8 cellular contexts compared by ENCODE assay signal in the genomic region with DNA sequence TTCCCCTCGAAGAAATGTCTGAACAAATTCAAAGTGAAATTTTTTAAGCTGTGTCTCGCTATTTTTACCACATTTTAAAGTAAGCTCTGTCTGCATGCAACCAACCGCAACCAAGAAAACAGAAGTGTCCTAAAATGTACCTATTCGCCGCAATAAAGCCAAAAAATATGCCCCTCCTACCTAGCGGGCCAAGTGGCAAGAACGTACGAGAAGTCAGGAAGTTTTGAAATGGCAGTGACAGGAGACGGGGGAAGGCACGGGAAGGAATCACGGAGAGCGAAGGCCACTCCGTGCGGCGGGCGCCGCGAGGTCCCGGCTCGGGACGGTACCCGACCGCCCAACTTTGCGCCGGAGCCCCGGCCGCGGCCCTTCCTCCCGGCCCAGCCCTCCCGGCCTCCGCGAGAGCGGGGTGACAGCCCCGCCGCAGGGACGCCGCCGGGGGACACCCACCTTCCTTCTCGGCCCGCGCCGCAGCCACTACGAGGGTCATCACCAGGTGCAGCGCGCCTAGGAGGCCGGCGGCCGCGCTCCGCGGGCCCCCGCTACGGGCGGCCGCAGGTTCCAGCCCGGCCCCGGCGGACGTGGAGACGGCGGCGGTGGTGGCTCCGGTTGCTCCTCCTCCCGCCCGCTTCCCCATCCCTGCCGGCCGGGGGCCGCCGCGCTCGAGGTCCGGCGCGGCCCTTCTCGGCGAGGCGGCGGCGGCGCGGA. TPM values are rescaled to one million over a fixed set of nuclear protein-coding genes. Genes with fewer than 3 reads are reported as not detected.
DNase-seq lines count a peak whose midpoint lies in the region; ATAC-seq and TF ChIP-seq lines count a peak whose summit lies in the region.

No MANE protein-coding gene starts in this region.

- TF ChIP-seq CTCF in epithelial cell of esophagus (IDR thresholded peaks at IDR 0.05; ENCODE audit: insufficient read depth, low read depth, low read length, missing control alignments) = no peak

- H3K4me3 Mint-ChIP-seq in naive B cell = peak overlapping the region; percentile 85 to 97 (median 92)

- H3K27ac Mint-ChIP-seq in naive B cell = peak overlapping the region; percentile 94 to 99 (median 96)

- H3K9me3 Mint-ChIP-seq in naive B cell = no peaks in the 10 kb centered on the region

- peak overlapping the region; percentile 62 for H3K4me3 ChIP-seq in epithelial cell of esophagus (ENCODE audit: low read length)

- no peaks in the 10 kb centered on the region for H3K27me3 Mint-ChIP-seq in naive B cell

- ATAC-seq in GM18511 (IDR thresholded peaks at IDR 0.05; ENCODE audit: unreplicated experiment) (peak; percentile 36), HG02970 (IDR thresholded peaks at IDR 0.05; ENCODE audit: low FRiP score, unreplicated experiment) (peak; percentile 34), naive B cell (ENCODE audit: low read depth in 2 of 2) (peak; percentile 60 to 61)

- peaks cover 30 to 39% (median 37%) of the 10 kb centered on the region in 3 donors for H3K4me1 Mint-ChIP-seq in naive B cell

- peaks cover 0 to 5% of the 10 kb centered on the region in 2 donors for H3K36me3 Mint-ChIP-seq in naive B cell

- peak; percentile 59 for DNase-seq in 8988T
- DNase-seq in NCI-H526 treated with DMSO at 0.1 percent for 48 hours (lab: John Stamatoyannopoulos, UW) = peak; percentile 65
- peak; percentile 1 to 5 for DNase-seq in activated CD8-positive, alpha-beta memory T cell treated with anti-CD3 and anti-CD28 coated beads for 4 hours (ENCODE audit: low read depth in 2 of 2)
- DNase-seq in epithelial cell of esophagus (ENCODE audit: low read depth) = peak; percentile 42
- DNase-seq in naive B cell = peak; percentile 86
- DNase-seq in stimulated activated naive CD4-positive, alpha-beta T cell (lab: John Stamatoyannopoulos, UW) = peak; percentile 32 to 56 (median 49)

RNA-seq across cellular contexts. Expression of gene TMEM131, which starts 0.6 kb away (rescaled TPM):
- 10 to 100 TPM; 13.4 to 32.9 (median 19.1) TPM for polyA plus RNA-seq in naive B cell (ENCODE audit: low read depth in 6 of 6)

Comparison
In these comparisons a context has a peak if more than half of its experiments do, and no peak if none do; other contexts are left out.
1. Peak in every context shown above with its lines: DNase-seq, ATAC-seq and H3K4me3 ChIP-seq.
2. DNase-seq: peak in every context shown above with its lines; median percentile 86 in naive B cell; 65 in NCI-H526 treated with DMSO at 0.1 percent for 48 hours; 59 in 8988T; 49 in stimulated activated naive CD4-positive, alpha-beta T cell; 42 in epithelial cell of esophagus; 3 in activated CD8-positive, alpha-beta memory T cell treated with anti-CD3 and anti-CD28 coated beads for 4 hours.